23 cellular contexts compared by ENCODE assay signal in the genomic region with DNA sequence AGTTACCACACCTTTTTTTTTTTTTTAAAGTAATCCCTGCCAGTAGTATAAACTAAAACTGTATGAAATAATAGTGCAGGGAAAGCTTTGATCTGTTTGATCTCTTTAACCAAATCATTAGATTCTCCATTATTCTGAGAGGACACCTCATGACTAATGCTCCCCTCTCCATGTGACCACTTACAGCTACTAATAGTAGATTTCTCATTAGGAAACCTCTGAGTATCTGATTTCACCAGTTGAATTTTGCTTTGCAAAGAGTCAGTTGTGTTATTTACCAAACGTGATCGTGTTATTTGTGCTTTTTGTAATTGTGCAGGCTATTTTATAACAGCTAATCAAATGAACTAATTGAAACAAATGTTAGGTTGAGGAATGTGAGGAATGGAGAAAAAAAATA. TPM values are rescaled to one million over a fixed set of nuclear protein-coding genes. Genes with fewer than 3 reads are reported as not detected.
A peak's percentile ranks its signal among the peaks of the same experiment; 100 is the strongest.
DNase-seq lines count a peak whose midpoint lies in the region; ATAC-seq, FAIRE-seq and TF ChIP-seq lines count a peak whose summit lies in the region.
"Had no signal": no experiment of that assay in that cellular context is flagged by ENCODE, and none has a peak within 500 bp of the region (broad histone marks: within the 10 kb centered on the region; RNA-seq: fewer than 3 reads in every experiment).

No MANE protein-coding gene starts in this region.

- DNase-seq in stimulated activated naive CD8-positive, alpha-beta T cell treated with anti-CD3 and anti-CD28 coated beads, Interleukin-15, Interleukin-2, amounts not matched to agents 100 U/mL and 50 U/mL, for 24 hours, result no peak
- DNase-seq in kidney glomerular epithelial cell (lab: John Stamatoyannopoulos, UW) (peak; percentile 3), C1 segment of cervical spinal cord (lab: John Stamatoyannopoulos, UW) (no peak), neuronal stem cell (ENCODE audit: low spot score) (no peak), GM19239 (ENCODE audit: insufficient read length, low spot score) (no peak)
- DNase-seq: activated CD4-positive, alpha-beta T cell treated with anti-CD3 and anti-CD28 coated beads, Interleukin-2, amount 50 U/mL, for 4 hours; activated naive CD4-positive, alpha-beta T cell treated with anti-CD3 and anti-CD28 coated beads, Interleukin-2, amount 50 U/mL, for 16 hours; body of pancreas; dermis blood vessel endothelial cell; erythroblast; GOT3; head of caudate nucleus; KG1; NCI-H1105; NCI-H2171; NCI-H82; stimulated activated CD4-positive, alpha-beta T cell treated with anti-CD3 and anti-CD28 coated beads, Interleukin-12 subunit alpha, Interleukin-12 subunit beta, amount 100 ng/mL, for 4 hours; stimulated activated naive CD4-positive, alpha-beta T cell treated with Interleukin-2 at 50 U/mL for 16 hours had no signal

- no peak overlapping the region for H2BK12ac ChIP-seq in neuronal stem cell (ENCODE audit: low read length)

- H3K18ac ChIP-seq in neuronal stem cell (ENCODE audit: low read length), result no peak overlapping the region

- H3K36me3 ChIP-seq in neuronal stem cell (replicated peaks in 1 of 2; ENCODE audit: control insufficient read depth in 2 of 2, insufficient read depth in 2 of 2, low read length in 2 of 2), result peaks cover 8 to 74% of the 10 kb centered on the region in 2 donors

- no peak overlapping the region for H3K14ac ChIP-seq in neuronal stem cell (ENCODE audit: low read length)

- no peak overlapping the region for H3K4me3 Mint-ChIP-seq in stimulated activated naive CD8-positive, alpha-beta T cell treated with anti-CD3 and anti-CD28 coated beads, Interleukin-15, Interleukin-2, amounts not matched to agents 100 ng/mL and 50 ng/mL, for 24 hours

- H3K23ac ChIP-seq in neuronal stem cell (ENCODE audit: low read depth, low read length, poor library complexity), result no peak overlapping the region

- H3K27ac ChIP-seq in neuronal stem cell (replicated peaks; ENCODE audit: low read length), result no peak overlapping the region
- H3K27ac ChIP-seq: body of pancreas had no signal

- H3K79me1 ChIP-seq in neuronal stem cell (ENCODE audit: low read depth, low read length), result peaks cover 7% of the 10 kb centered on the region

- H3K4ac ChIP-seq in neuronal stem cell (ENCODE audit: low read length), result no peak overlapping the region

- peaks cover 34% of the 10 kb centered on the region for H3K36me3 Mint-ChIP-seq in stimulated activated naive CD8-positive, alpha-beta T cell treated with anti-CD3 and anti-CD28 coated beads, Interleukin-15, Interleukin-2, amounts not matched to agents 100 ng/mL and 50 ng/mL, for 24 hours (ENCODE audit: low read depth)

- peak overlapping the region; percentile 37 for H3K27ac Mint-ChIP-seq in stimulated activated naive CD8-positive, alpha-beta T cell treated with anti-CD3 and anti-CD28 coated beads, Interleukin-15, Interleukin-2, amounts not matched to agents 100 ng/mL and 50 ng/mL, for 24 hours

- H2BK120ac ChIP-seq in neuronal stem cell (ENCODE audit: low read depth, low read length), result no peak overlapping the region

- no peak overlapping the region for H3K4me3 ChIP-seq in neuronal stem cell (ENCODE audit: low read length in 2 of 2)
- H3K4me3 ChIP-seq: body of pancreas had no signal

- no peaks in the 10 kb centered on the region for H3K9me3 Mint-ChIP-seq in stimulated activated naive CD8-positive, alpha-beta T cell treated with anti-CD3 and anti-CD28 coated beads, Interleukin-15, Interleukin-2, amounts not matched to agents 100 ng/mL and 50 ng/mL, for 24 hours

- H3K4me1 ChIP-seq in neuronal stem cell (ENCODE audit: control insufficient read depth in 2 of 2, insufficient read depth in 1 of 2, low read depth in 1 of 2, low read length in 2 of 2), result peaks cover 0 to 3% of the 10 kb centered on the region in 2 donors

- no peak overlapping the region for H4K8ac ChIP-seq in neuronal stem cell (ENCODE audit: low read depth, low read length)

- H2AK5ac ChIP-seq in neuronal stem cell (ENCODE audit: low read depth, low read length), result no peak overlapping the region

- H2AFZ ChIP-seq in neuronal stem cell (ENCODE audit: low read length), result no peak overlapping the region

- H3K9ac ChIP-seq in neuronal stem cell (ENCODE audit: low read depth, low read length, poor library complexity), result no peak overlapping the region

- peaks cover 21% of the 10 kb centered on the region for H3K4me1 Mint-ChIP-seq in stimulated activated naive CD8-positive, alpha-beta T cell treated with anti-CD3 and anti-CD28 coated beads, Interleukin-15, Interleukin-2, amounts not matched to agents 100 ng/mL and 50 ng/mL, for 24 hours (ENCODE audit: low read depth)

- no peak for FAIRE-seq in GM19239 (lab: Jason Lieb, UNC)

- H3K9me3 ChIP-seq in neuronal stem cell (replicated peaks in 1 of 2; ENCODE audit: control insufficient read depth in 2 of 2, insufficient read depth in 1 of 2, low read depth in 1 of 2, low read length in 2 of 2), result no peaks in the 10 kb centered on the region
- H3K9me3 ChIP-seq: body of pancreas had no signal

- H4K91ac ChIP-seq in neuronal stem cell (ENCODE audit: low read depth, low read length, poor library complexity), result no peak overlapping the region

- H3K4me2 ChIP-seq in neuronal stem cell (ENCODE audit: insufficient read depth, low read length, poor library complexity, severe bottlenecking), result no peak overlapping the region

- H3K27me3 ChIP-seq in neuronal stem cell (ENCODE audit: control insufficient read depth in 3 of 3, insufficient read depth in 3 of 3, low read depth in 1 of 3, low read length in 3 of 3), result no peaks in the 10 kb centered on the region
- H3K27me3 ChIP-seq: body of pancreas had no signal

- H2BK15ac ChIP-seq in neuronal stem cell (ENCODE audit: low read length), result no peak overlapping the region

- no peak for ATAC-seq in stimulated activated naive CD8-positive, alpha-beta T cell treated with anti-CD3 and anti-CD28 coated beads, Interleukin-15, Interleukin-2, amounts not matched to agents 100 U/mL and 50 U/mL, for 24 hours
- ATAC-seq in SK-N-SH treated with all-trans-retinoic acid at 6 μM for 48 hours (peak; percentile 58), HG02840 (IDR thresholded peaks at IDR 0.05; ENCODE audit: low FRiP score, unreplicated experiment) (no peak)
- ATAC-seq: body of pancreas had no signal

- WGBS in neuronal stem cell (ENCODE audit: extremely low coverage in 2 of 2, insufficient read length in 2 of 2, insufficient replicate concordance in 1 of 2), 2 donors, result no CpG with 5 or more reads among the region's 2 CpGs

- H3K27me3 Mint-ChIP-seq in stimulated activated naive CD8-positive, alpha-beta T cell treated with anti-CD3 and anti-CD28 coated beads, Interleukin-15, Interleukin-2, amounts not matched to agents 100 ng/mL and 50 ng/mL, for 24 hours, result no peaks in the 10 kb centered on the region

- H2BK5ac ChIP-seq in neuronal stem cell (ENCODE audit: low read length), result no peak overlapping the region

TF ChIP-seq in SK-N-SH treated with all-trans-retinoic acid at 6 μM for 48 hours, 23 proteins besides CTCF, POLR2A, EP300 and RAD21:
- TF ChIP-seq RARB (CRISPR knock-in tag; IDR thresholded peaks at IDR 0.05) (no peak), ZNF8 (CRISPR knock-in tag; IDR thresholded peaks at IDR 0.05) (no peak), OSR1 (CRISPR knock-in tag; IDR thresholded peaks at IDR 0.05) (no peak), ESRRG (CRISPR knock-in tag; IDR thresholded peaks at IDR 0.05) (no peak), ISL1 (CRISPR knock-in tag; IDR thresholded peaks at IDR 0.05) (no peak), GLIS3 (CRISPR knock-in tag; IDR thresholded peaks at IDR 0.05) (no peak), ZNF565 (CRISPR knock-in tag; conservative IDR thresholded peaks at IDR 0.05; ENCODE audit: low read depth) (no peak)
- TF ChIP-seq, protein P1, sequence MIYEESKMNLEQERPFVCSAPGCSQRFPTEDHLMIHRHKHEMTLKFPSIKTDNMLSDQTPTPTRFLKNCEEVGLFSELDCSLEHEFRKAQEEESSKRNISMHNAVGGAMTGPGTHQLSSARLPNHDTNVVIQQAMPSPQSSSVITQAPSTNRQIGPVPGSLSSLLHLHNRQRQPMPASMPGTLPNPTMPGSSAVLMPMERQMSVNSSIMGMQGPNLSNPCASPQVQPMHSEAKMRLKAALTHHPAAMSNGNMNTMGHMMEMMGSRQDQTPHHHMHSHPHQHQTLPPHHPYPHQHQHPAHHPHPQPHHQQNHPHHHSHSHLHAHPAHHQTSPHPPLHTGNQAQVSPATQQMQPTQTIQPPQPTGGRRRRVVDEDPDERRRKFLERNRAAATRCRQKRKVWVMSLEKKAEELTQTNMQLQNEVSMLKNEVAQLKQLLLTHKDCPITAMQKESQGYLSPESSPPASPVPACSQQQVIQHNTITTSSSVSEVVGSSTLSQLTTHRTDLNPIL (CRISPR knock-in tag; IDR thresholded peaks at IDR 0.05; ENCODE audit: low read depth), result no peak
- TF ChIP-seq, protein P2, sequence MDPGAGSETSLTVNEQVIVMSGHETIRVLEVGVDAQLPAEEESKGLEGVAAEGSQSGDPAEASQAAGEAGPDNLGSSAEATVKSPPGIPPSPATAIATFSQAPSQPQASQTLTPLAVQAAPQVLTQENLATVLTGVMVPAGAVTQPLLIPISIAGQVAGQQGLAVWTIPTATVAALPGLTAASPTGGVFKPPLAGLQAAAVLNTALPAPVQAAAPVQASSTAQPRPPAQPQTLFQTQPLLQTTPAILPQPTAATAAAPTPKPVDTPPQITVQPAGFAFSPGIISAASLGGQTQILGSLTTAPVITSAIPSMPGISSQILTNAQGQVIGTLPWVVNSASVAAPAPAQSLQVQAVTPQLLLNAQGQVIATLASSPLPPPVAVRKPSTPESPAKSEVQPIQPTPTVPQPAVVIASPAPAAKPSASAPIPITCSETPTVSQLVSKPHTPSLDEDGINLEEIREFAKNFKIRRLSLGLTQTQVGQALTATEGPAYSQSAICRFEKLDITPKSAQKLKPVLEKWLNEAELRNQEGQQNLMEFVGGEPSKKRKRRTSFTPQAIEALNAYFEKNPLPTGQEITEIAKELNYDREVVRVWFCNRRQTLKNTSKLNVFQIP (CRISPR knock-in tag; IDR thresholded peaks at IDR 0.05; ENCODE audit: borderline replicate concordance, low read depth), result no peak

RNA-seq across cellular contexts. Expression of a gene that starts 12.5 kb away (rescaled TPM):
- polyA plus RNA-seq in neuronal stem cell (2013, experiment 1 of 2), result 21.7 TPM
- polyA plus RNA-seq in neuronal stem cell (2013, experiment 2 of 2), result 22.4 TPM

RNA-seq across cellular contexts. Expression of a gene that starts 22.6 kb away (rescaled TPM):
- 9.6 TPM for polyA plus RNA-seq in neuronal stem cell (2013, experiment 1 of 2)
- polyA plus RNA-seq in neuronal stem cell (2013, experiment 2 of 2), result 9.4 TPM

RNA-seq across cellular contexts. Expression of a gene that starts 52.0 kb away (rescaled TPM):
- polyA plus RNA-seq in neuronal stem cell (2013, experiment 1 of 2), result 0.74 TPM
- 0.76 TPM for polyA plus RNA-seq in neuronal stem cell (2013, experiment 2 of 2)
- polyA plus RNA-seq: neural cell, urinary bladder had no signal
